ENCODE assay signal across 31 cellular contexts in the genomic region with DNA sequence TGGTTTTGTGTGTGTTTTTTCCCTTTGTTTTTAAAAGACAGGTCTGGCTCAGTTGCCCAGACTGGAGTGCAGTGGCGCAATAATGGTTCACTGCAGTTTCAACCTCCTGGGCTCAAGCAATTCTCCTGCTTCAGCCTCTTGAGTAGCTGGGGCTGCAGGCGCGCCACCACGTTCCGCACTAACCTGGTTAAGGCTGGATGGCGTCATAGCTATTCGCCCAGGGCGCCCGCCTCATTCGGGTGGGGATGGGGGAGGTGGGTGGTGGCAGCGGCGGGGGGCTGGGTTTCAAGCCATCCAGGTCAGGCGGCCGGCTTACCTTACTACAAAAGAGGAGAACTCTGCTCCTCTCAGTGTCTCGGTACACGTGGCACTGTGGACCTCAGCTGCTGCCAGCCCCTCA.
"Had no signal": no experiment of that assay in that cellular context is flagged by ENCODE, and none has a peak within 500 bp of the region (broad histone marks: within the 10 kb centered on the region; RNA-seq: fewer than 3 reads in every experiment).

No MANE protein-coding gene starts in this region.

- DNase-seq: activated CD4-positive, alpha-beta memory T cell treated with anti-CD3 and anti-CD28 coated beads, Interleukin-2, amount 10 ng/mL, durations not matched to agents 7 days and 5 days; activated CD4-positive, alpha-beta T cell treated with anti-CD3 and anti-CD28 coated beads for 1 hour; activated CD4-positive, alpha-beta T cell treated with anti-CD3 and anti-CD28 coated beads for 48 hours; activated CD4-positive, CD25-positive, alpha-beta regulatory T cell; activated CD8-positive, alpha-beta memory T cell treated with anti-CD3 and anti-CD28 coated beads for 24 hours; activated CD8-positive, alpha-beta memory T cell treated with anti-CD3 and anti-CD28 coated beads, Interleukin-2, amount 10 ng/mL, durations not matched to agents 7 days and 5 days; activated CD8-positive, alpha-beta memory T cell treated with anti-CD3 and anti-CD28 coated beads, Interleukin-2, amount 50 U/mL, for 48 hours; activated effector memory CD4-positive, alpha-beta T cell treated with anti-CD3 and anti-CD28 coated beads, Interleukin-2, amount 50 U/mL, for 16 hours; activated naive CD4-positive, alpha-beta T cell; activated naive CD4-positive, alpha-beta T cell treated with anti-CD3 and anti-CD28 coated beads, Interleukin-2, amount 50 U/mL, for 16 hours; activated naive CD8-positive, alpha-beta T cell treated with anti-CD3 and anti-CD28 coated beads for 36 hours; activated T-cell treated with anti-CD3 and anti-CD28 coated beads, Interleukin-2, amount 50 U/mL, for 48 hours; amniotic stem cell; aorta; brain microvascular endothelial cell; central memory CD4-positive, alpha-beta T cell; Karpas-422; NCI-H1105; NCI-H1417 treated with DMSO at 0.1 percent for 48 hours; NCI-H187 treated with DMSO at 0.1 percent for 48 hours; NCI-H2081; NCI-H345; NCI-H524 treated with DMSO at 0.1 percent for 48 hours; PC-3; SIG-M5; SW 1271; T-helper 1 cell; T-helper 2 cell; T-helper 9 cell had no signal

- H3K36me3 ChIP-seq: brain microvascular endothelial cell had no signal

- H3K27ac ChIP-seq: brain microvascular endothelial cell, RWPE1, VCaP had no signal

- H3K27me3 ChIP-seq: brain microvascular endothelial cell had no signal
